In genomic region chr3:126679318-126679751, GRCh38 we compare ENCODE assay signal across 8 cellular contexts. TPM values are rescaled to one million over a fixed set of nuclear protein-coding genes. Genes with fewer than 3 reads are reported as not detected.
DNase-seq lines count a peak whose midpoint lies in the region; ATAC-seq, FAIRE-seq and TF ChIP-seq lines count a peak whose summit lies in the region.

No MANE protein-coding gene starts in this region.

- H3K27me3 Mint-ChIP-seq in CD4-positive, CD25-positive, alpha-beta regulatory T cell: peaks cover 11% of the 10 kb centered on the region

- no peaks in the 10 kb centered on the region for H3K36me3 Mint-ChIP-seq in CD4-positive, CD25-positive, alpha-beta regulatory T cell

- POLR2A ChIA-PET in HepG2 (lab: Yijun Ruan, JAX): no interaction called here

- 13% methylated on average over 4 of the region's 20 CpGs for WGBS in HepG2 (ENCODE audit: low lambda C conversion rate)

- peak; percentile 99 for TF ChIP-seq CTCF in colonic mucosa (IDR thresholded peaks at IDR 0.05)
- TF ChIP-seq CTCF in HepG2 (CRISPR knock-in tag; IDR thresholded peaks at IDR 0.05): peak; percentile 97

- CTCF ChIA-PET in HepG2 (lab: Yijun Ruan, JAX; ENCODE audit: low intra/inter-chr PET ratio, low total read pairs): interaction anchor here (1.5 to 1.9 kb wide), 2 partner anchors 68 to 776 kb away, joined by 6 to 9 read pairs; no protein-coding TSS in a partner anchor

- H3K4me3 ChIP-seq in CD4-positive, CD25-positive, alpha-beta regulatory T cell (ENCODE audit: low read depth, low read length): no peak overlapping the region
- H3K4me3 ChIP-seq in colonic mucosa (no peak overlapping the region), HepG2 (replicated peaks in 1 of 3; ENCODE audit: insufficient read depth in 1 of 3, low read depth in 2 of 3, low read length in 3 of 3) (peak overlapping the region in 1 of 3 experiments; percentile 53; a peak in 1 of 6 replicates)

- peaks cover 5% of the 10 kb centered on the region for H3K27me3 ChIP-seq in CD4-positive, CD25-positive, alpha-beta regulatory T cell (ENCODE audit: control insufficient read depth, insufficient read depth, low read length)
- H3K27me3 ChIP-seq in colonic mucosa (no peaks in the 10 kb centered on the region), HepG2 (ENCODE audit: control insufficient read depth in 1 of 2, insufficient read depth in 2 of 2, low read length in 2 of 2) (peaks cover 6 to 57% of the 10 kb centered on the region in 2 experiments; a peak in 4 of 5 replicates)

- H4K20me1 ChIP-seq in HepG2 (ENCODE audit: insufficient read depth, low read length): no peaks in the 10 kb centered on the region; the same call in 1 of the 2 replicates

- no peak overlapping the region for H3K27ac ChIP-seq in CD4-positive, CD25-positive, alpha-beta regulatory T cell (ENCODE audit: insufficient read depth, low read length, poor library complexity, severe bottlenecking)
- H3K27ac ChIP-seq in colonic mucosa (no peak overlapping the region), HepG2 (ENCODE audit: extremely low read length, insufficient read depth, low read length) (no peak overlapping the region)

- H3K4me1 Mint-ChIP-seq in CD4-positive, CD25-positive, alpha-beta regulatory T cell: peaks cover 0 to 6% (median 3%) of the 10 kb centered on the region in 4 donors

- H3K27ac Mint-ChIP-seq in CD4-positive, CD25-positive, alpha-beta regulatory T cell: no peak overlapping the region

- peak; percentile 49 to 68 (median 63) for DNase-seq in CD4-positive, CD25-positive, alpha-beta regulatory T cell
- DNase-seq in NCI-H526 (lab: John Stamatoyannopoulos, UW) (peak; percentile 82 to 96), colonic mucosa (peak; percentile 85), HepG2 (ENCODE audit: low spot score) (peak; percentile 59)
- DNase-seq in activated CD4-positive, alpha-beta T cell treated with anti-CD3 and anti-CD28 coated beads, Interleukin-2, amount 50 U/mL, for 1 hour: peak; percentile 77
- DNase-seq in stimulated activated CD4-positive, alpha-beta T cell treated with anti-CD3 and anti-CD28 coated beads, Interleukin-4, amount 100 ng/mL, for 48 hours (ENCODE audit: low read depth in 2 of 2): peak; percentile 70 to 82

- peak; percentile 89 for TF ChIP-seq RAD21 in HepG2 (CRISPR knock-in tag; IDR thresholded peaks at IDR 0.05)

- no peaks in the 10 kb centered on the region for H3K36me3 ChIP-seq in CD4-positive, CD25-positive, alpha-beta regulatory T cell (ENCODE audit: control insufficient read depth, insufficient read depth, low read length)
- no peaks in the 10 kb centered on the region for H3K36me3 ChIP-seq in colonic mucosa
- H3K36me3 ChIP-seq in HepG2 (replicated peaks in 1 of 2; ENCODE audit: control insufficient read depth in 1 of 2, insufficient read depth in 2 of 2, low read length in 2 of 2): no peaks in the 10 kb centered on the region

- H3K4me1 ChIP-seq in CD4-positive, CD25-positive, alpha-beta regulatory T cell (ENCODE audit: control insufficient read depth, insufficient read depth, low read length, poor library complexity, severe bottlenecking): peaks cover 4% of the 10 kb centered on the region
- H3K4me1 ChIP-seq in colonic mucosa: no peaks in the 10 kb centered on the region
- peaks cover 17% of the 10 kb centered on the region for H3K4me1 ChIP-seq in HepG2 (ENCODE audit: insufficient read depth, low read length)

- peak overlapping the region; percentile 65 for H3K4me2 ChIP-seq in HepG2 (ENCODE audit: low read depth, low read length)

- in situ Hi-C loops in HepG2 (cut with HindIII; ENCODE audit: extremely low pct_ligation_motif_present, low pct_unique_long_range_greater_than_20kb): loop anchor here (5.0 to 10.0 kb wide), 2 partner anchors 295 to 778 kb away; no protein-coding TSS in a partner anchor

- BruUV-seq in HepG2 (replicated peaks; lab: Mats Ljungman, UMichigan): no TSS peak

- H3K9me3 Mint-ChIP-seq in CD4-positive, CD25-positive, alpha-beta regulatory T cell: peaks cover 0 to 6% (median 1%) of the 10 kb centered on the region in 7 donors

- intact Hi-C loops in colonic mucosa (cut with DNase I): loop anchor here (10.0 kb wide), 2 partner anchors 495 to 865 kb away; no protein-coding TSS in a partner anchor
- intact Hi-C loops in HepG2 (cut with micrococcal nuclease; ENCODE audit: unreplicated experiment): loop anchor here (1.0 to 10.0 kb wide), 5 partner anchors 67 to 863 kb away; partner anchors contain the start of gene PLXNA1

- no peak for TF ChIP-seq EP300 in HepG2 (IDR thresholded peaks at IDR 0.05; ENCODE audit: low read depth in 2 of 2, low read length in 2 of 2)
- TF ChIP-seq EP300 in HepG2 (CRISPR knock-in tag; IDR thresholded peaks at IDR 0.05; ENCODE audit: borderline replicate concordance): no peak

- TF ChIP-seq POLR2A in HepG2 (IDR thresholded peaks at IDR 0.05; ENCODE audit: insufficient read depth in 1 of 2, low read depth in 2 of 2, low read length in 2 of 2): no peak

- no peaks in the 10 kb centered on the region for H3K79me2 ChIP-seq in HepG2 (ENCODE audit: insufficient read depth, low read length)

- ATAC-seq in CD4-positive, CD25-positive, alpha-beta regulatory T cell (ENCODE audit: low read depth in 2 of 2): peak; percentile 52 to 66
- peak; percentile 47 for ATAC-seq in HG02678 (IDR thresholded peaks at IDR 0.05; ENCODE audit: unreplicated experiment)
- peak; percentile 97 for ATAC-seq in HepG2
- no peak for ATAC-seq in GM19023 (IDR thresholded peaks at IDR 0.05; ENCODE audit: unreplicated experiment)

- peak; percentile 57 for FAIRE-seq in HepG2 (lab: Jason Lieb, UNC)

- H3K9ac ChIP-seq in colonic mucosa (ENCODE audit: low read depth in 2 of 2, low read length in 2 of 2) (no peak overlapping the region), HepG2 (ENCODE audit: insufficient read depth, low read depth, low read length) (no peak overlapping the region)

- no peak overlapping the region for H2AFZ ChIP-seq in HepG2 (ENCODE audit: low read length)

- no peaks in the 10 kb centered on the region for H3K9me3 ChIP-seq in CD4-positive, CD25-positive, alpha-beta regulatory T cell (ENCODE audit: control insufficient read depth in 2 of 2, low read length in 2 of 2)
- no peaks in the 10 kb centered on the region for H3K9me3 ChIP-seq in colonic mucosa
- no peaks in the 10 kb centered on the region for H3K9me3 ChIP-seq in HepG2 (ENCODE audit: low read length)

- peak overlapping the region in 1 of 4 donors; percentile 48 for H3K4me3 Mint-ChIP-seq in CD4-positive, CD25-positive, alpha-beta regulatory T cell

RNA-seq across cellular contexts. Expression of gene TXNRD3, which starts 24.4 kb away (rescaled TPM):
- 0.47 TPM for total RNA-seq in CD4-positive, CD25-positive, alpha-beta regulatory T cell
- polyA plus RNA-seq in CD4-positive, CD25-positive, alpha-beta regulatory T cell: under 1 TPM; 0.22 to 0.81 (median 0.66) TPM
- total RNA-seq in colonic mucosa (1 to 10 TPM; 3.6 to 7.5 TPM), HepG2 (2016; rRNA removed; fragmentation: Illumina TruSeq; extraction: Trizol) (20.7 and 26.4 TPM in 2 replicates)
- total RNA-seq in HepG2 (2016; cell fraction: cytosol; rRNA removed; fragmentation: Illumina TruSeq; extraction: Trizol; ENCODE audit: low read depth): 8.9 and 11.8 TPM in 2 replicates
- 19.3 and 25.3 TPM in 2 replicates for total RNA-seq in HepG2 (2016; cell fraction: insoluble cytoplasmic fraction; rRNA removed; fragmentation: Illumina TruSeq; extraction: Trizol)
- 10.5 and 15.0 TPM in 2 replicates for total RNA-seq in HepG2 (2016; cell fraction: membrane; rRNA removed; fragmentation: Illumina TruSeq; extraction: Trizol)
- 12.6 and 12.9 TPM in 2 replicates for total RNA-seq in HepG2 (2016; cell fraction: nucleus; rRNA removed; fragmentation: Illumina TruSeq; extraction: Trizol)
- polyA plus RNA-seq in HepG2 (2011; rRNA removed): 4.7 and 4.8 TPM in 2 replicates
- 2.8 and 4.1 TPM in 2 replicates for polyA plus RNA-seq in HepG2 (2011; cell fraction: cytosol; rRNA removed)
- polyA plus RNA-seq in HepG2 (2011; cell fraction: nucleus; rRNA removed): 4.2 and 8.3 TPM in 2 replicates
- polyA plus RNA-seq in HepG2 (2012): 10.2 and 11.9 TPM in 2 replicates
- 1.3 and 2.2 TPM in 2 replicates for polyA plus RNA-seq in HepG2 (2016; cell fraction: cytosol; fragmentation: Illumina TruSeq; extraction: Trizol; ENCODE audit: low read depth)
- 12.3 and 17.6 TPM in 2 replicates for polyA plus RNA-seq in HepG2 (2016; cell fraction: insoluble cytoplasmic fraction; fragmentation: Illumina TruSeq; extraction: Trizol; ENCODE audit: low read depth)
- polyA plus RNA-seq in HepG2 (2016; cell fraction: membrane; fragmentation: Illumina TruSeq; extraction: Trizol; ENCODE audit: low read depth): 2.7 and 3.8 TPM in 2 replicates
- polyA plus RNA-seq in HepG2 (2016; cell fraction: nucleus; fragmentation: Illumina TruSeq; extraction: Trizol; ENCODE audit: insufficient read depth, low read depth): 12.2 and 12.5 TPM in 2 replicates
- polyA minus RNA-seq in HepG2 (2011; rRNA and poly(A)+ RNA removed; ENCODE audit: low replicate concordance): 3.9 and 8.9 TPM in 2 replicates
- 2.0 and 4.0 TPM in 2 replicates for polyA minus RNA-seq in HepG2 (2011; cell fraction: cytosol; rRNA and poly(A)+ RNA removed)
- polyA minus RNA-seq in HepG2 (2011; cell fraction: nucleus; rRNA and poly(A)+ RNA removed): 7.2 and 11.8 TPM in 2 replicates

RNA-seq across cellular contexts. Expression of gene CHCHD6, which starts 24.7 kb away (rescaled TPM):
- 6.6 TPM for total RNA-seq in CD4-positive, CD25-positive, alpha-beta regulatory T cell
- 10 to 100 TPM in 1 of 4 donors, 1 to 10 TPM in 3; 5.6 to 10.5 (median 8.7) TPM for polyA plus RNA-seq in CD4-positive, CD25-positive, alpha-beta regulatory T cell
- total RNA-seq in colonic mucosa (10 to 100 TPM in 1 of 2 donors, 1 to 10 TPM in 1; 9.3 to 13.2 TPM), HepG2 (2016; rRNA removed; fragmentation: Illumina TruSeq; extraction: Trizol) (20.3 and 24.8 TPM in 2 replicates)
- 10.6 and 13.0 TPM in 2 replicates for total RNA-seq in HepG2 (2016; cell fraction: cytosol; rRNA removed; fragmentation: Illumina TruSeq; extraction: Trizol; ENCODE audit: low read depth)
- total RNA-seq in HepG2 (2016; cell fraction: insoluble cytoplasmic fraction; rRNA removed; fragmentation: Illumina TruSeq; extraction: Trizol): 21.0 and 27.0 TPM in 2 replicates
- total RNA-seq in HepG2 (2016; cell fraction: membrane; rRNA removed; fragmentation: Illumina TruSeq; extraction: Trizol): 12.4 and 16.6 TPM in 2 replicates
- 11.5 and 15.1 TPM in 2 replicates for total RNA-seq in HepG2 (2016; cell fraction: nucleus; rRNA removed; fragmentation: Illumina TruSeq; extraction: Trizol)
- 18.5 and 20.8 TPM in 2 replicates for polyA plus RNA-seq in HepG2 (2011; rRNA removed)
- 19.5 and 23.3 TPM in 2 replicates for polyA plus RNA-seq in HepG2 (2011; cell fraction: cytosol; rRNA removed)
- 8.9 and 9.9 TPM in 2 replicates for polyA plus RNA-seq in HepG2 (2011; cell fraction: nucleus; rRNA removed)
- polyA plus RNA-seq in HepG2 (2012): 10.9 and 12.0 TPM in 2 replicates
- 12.6 and 15.1 TPM in 2 replicates for polyA plus RNA-seq in HepG2 (2016; cell fraction: cytosol; fragmentation: Illumina TruSeq; extraction: Trizol; ENCODE audit: low read depth)
- polyA plus RNA-seq in HepG2 (2016; cell fraction: insoluble cytoplasmic fraction; fragmentation: Illumina TruSeq; extraction: Trizol; ENCODE audit: low read depth): 28.8 and 28.9 TPM in 2 replicates
- polyA plus RNA-seq in HepG2 (2016; cell fraction: membrane; fragmentation: Illumina TruSeq; extraction: Trizol; ENCODE audit: low read depth): 13.3 and 13.9 TPM in 2 replicates
- 15.3 and 19.3 TPM in 2 replicates for polyA plus RNA-seq in HepG2 (2016; cell fraction: nucleus; fragmentation: Illumina TruSeq; extraction: Trizol; ENCODE audit: insufficient read depth, low read depth)
- polyA minus RNA-seq in HepG2 (2011; rRNA and poly(A)+ RNA removed; ENCODE audit: low replicate concordance): 5.3 and 6.9 TPM in 2 replicates
- 3.1 and 3.6 TPM in 2 replicates for polyA minus RNA-seq in HepG2 (2011; cell fraction: cytosol; rRNA and poly(A)+ RNA removed)
- polyA minus RNA-seq in HepG2 (2011; cell fraction: nucleus; rRNA and poly(A)+ RNA removed): 7.2 and 10.6 TPM in 2 replicates
